In genomic region chr2:67802296-67802695, GRCh38 we compare ENCODE assay signal across 27 cellular contexts.
"Had no signal": no experiment of that assay in that cellular context is flagged by ENCODE, and none has a peak within 500 bp of the region (broad histone marks: within the 10 kb centered on the region; RNA-seq: fewer than 3 reads in every experiment).

No MANE protein-coding gene starts in this region.

- H3K27me3 ChIP-seq: esophagus muscularis mucosa, gastroesophageal sphincter had no signal

- H3K27ac ChIP-seq: esophagus muscularis mucosa, gastroesophageal sphincter, heart right ventricle, VCaP had no signal

- ATAC-seq: activated CD8-positive, alpha-beta T cell treated with anti-CD3 and anti-CD28 coated beads for 36 hours; activated T-cell treated with anti-CD3 and anti-CD28 coated beads, Interleukin-2, amount 50 U/mL, for 4 hours; activated T-helper 17 cell treated with anti-CD3 and anti-CD28 coated beads, Interleukin-2, amount 50 U/mL, for 72 hours; effector memory CD8-positive, alpha-beta T cell; gastroesophageal sphincter; heart right ventricle; WTC11 had no signal

- H3K4me3 ChIP-seq: esophagus muscularis mucosa, gastroesophageal sphincter, heart right ventricle had no signal

- DNase-seq: activated CD4-positive, alpha-beta T cell treated with anti-CD3 and anti-CD28 coated beads for 1 hour; activated CD4-positive, alpha-beta T cell treated with anti-CD3 and anti-CD28 coated beads for 4 hours; activated CD4-positive, alpha-beta T cell treated with anti-CD3 and anti-CD28 coated beads, Interleukin-2, amount 10 ng/mL, durations not matched to agents 7 days and 5 days; activated CD4-positive, alpha-beta T cell treated with anti-CD3 and anti-CD28 coated beads, Interleukin-2, amount 50 U/mL, for 48 hours; activated CD8-positive, alpha-beta memory T cell treated with anti-CD3 and anti-CD28 coated beads for 24 hours; activated CD8-positive, alpha-beta T cell treated with anti-CD3 and anti-CD28 coated beads for 36 hours; activated effector memory CD4-positive, alpha-beta T cell treated with Interleukin-2 at 50 U/mL for 16 hours; activated gamma-delta T cell treated with Interleukin-2 at 50 U/mL for 16 hours; activated naive CD4-positive, alpha-beta T cell treated with anti-CD3 and anti-CD28 coated beads, Interleukin-2, amount 50 U/mL, for 16 hours; activated naive CD4-positive, alpha-beta T cell treated with Interleukin-2 at 50 U/mL for 16 hours; activated T-cell treated with anti-CD3 and anti-CD28 coated beads, Interleukin-2, amount 50 U/mL, for 4 hours; amniotic stem cell; anterior cingulate cortex; caudate nucleus; cortex of kidney; dermis blood vessel endothelial cell; effector CD4-positive, alpha-beta T cell; effector memory CD8-positive, alpha-beta T cell; erythroblast; foreskin melanocyte; heart right ventricle; T-helper 2 cell had no signal

- H3K36me3 ChIP-seq: esophagus muscularis mucosa, gastroesophageal sphincter, heart right ventricle had no signal
